ENCODE assay signal across 25 cellular contexts in the genomic region with DNA sequence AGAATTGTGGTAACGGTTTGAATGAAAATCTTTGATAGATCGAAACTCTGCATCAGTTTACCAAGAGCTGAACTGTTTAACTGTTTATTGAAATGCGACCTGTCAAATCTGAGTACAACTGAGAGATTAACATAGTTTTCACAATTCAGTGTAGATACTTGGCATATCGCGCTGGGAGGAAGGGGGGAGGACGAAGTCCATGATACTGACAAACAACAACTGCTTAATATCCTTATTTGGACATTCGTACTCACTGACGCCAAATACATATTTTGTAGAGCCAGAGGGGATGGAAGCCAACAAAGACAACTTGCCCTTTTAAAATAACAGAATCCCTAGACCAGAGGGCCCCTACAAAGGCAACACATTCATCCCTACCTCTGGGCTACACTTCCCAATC.
DNase-seq lines count a peak whose midpoint lies in the region; ATAC-seq, FAIRE-seq and TF ChIP-seq lines count a peak whose summit lies in the region.
"Had no signal": no experiment of that assay in that cellular context is flagged by ENCODE, and none has a peak within 500 bp of the region (broad histone marks: within the 10 kb centered on the region; RNA-seq: fewer than 3 reads in every experiment).

No MANE protein-coding gene starts in this region.

- no peaks in the 10 kb centered on the region for H3K27me3 Mint-ChIP-seq in progenitor cell of endocrine pancreas
- H3K27me3 Mint-ChIP-seq: activated B cell treated with CpG ODN at 0.5 μM for 24 hours; dendritic cell treated with granulocyte-macrophage colony-stimulating factor and Interleukin-4, amounts not matched to agents 40 ng/mL and 50 ng/mL, for 4 days; naive B cell had no signal

- peaks cover 11% of the 10 kb centered on the region for H3K9me3 Mint-ChIP-seq in progenitor cell of endocrine pancreas (ENCODE audit: low read depth)
- H3K9me3 Mint-ChIP-seq: activated CD4-positive, alpha-beta memory T cell treated with anti-CD3 and anti-CD28 coated beads, Interleukin-2, amount 10 ng/mL, durations not matched to agents 7 days and 5 days; dendritic cell treated with granulocyte-macrophage colony-stimulating factor and Interleukin-4, amounts not matched to agents 40 ng/mL and 50 ng/mL, for 4 days had no signal

- 75% methylated on average over 8 of the region's 8 CpGs for WGBS in esophagus muscularis mucosa

- TF ChIP-seq CTCF in 22Rv1 (IDR thresholded peaks at IDR 0.05), result no peak
- no peak for TF ChIP-seq CTCF in esophagus muscularis mucosa (IDR thresholded peaks at IDR 0.05)
- TF ChIP-seq CTCF in kidney (IDR thresholded peaks at IDR 0.05; ENCODE audit: borderline replicate concordance, extremely low read depth, insufficient read depth), result no peak
- no peak for TF ChIP-seq CTCF in progenitor cell of endocrine pancreas (IDR thresholded peaks at IDR 0.05; ENCODE audit: unreplicated experiment)

- H3K4me3 ChIP-seq in esophagus muscularis mucosa (no peak overlapping the region), kidney (ENCODE audit: low read length in 2 of 2) (peak overlapping the region in 1 of 2 donors; percentile 1)
- H3K4me3 ChIP-seq: hepatocyte, smooth muscle cell, tibial nerve had no signal

- TF ChIP-seq EP300 in esophagus muscularis mucosa (IDR thresholded peaks at IDR 0.05), result no peak

- H3K9me3 ChIP-seq in esophagus muscularis mucosa (no peaks in the 10 kb centered on the region), kidney (ENCODE audit: control insufficient read depth in 1 of 2, low read length in 2 of 2) (no peaks in the 10 kb centered on the region)

- no peak for ATAC-seq in GM18867 (IDR thresholded peaks at IDR 0.05; ENCODE audit: unreplicated experiment)
- ATAC-seq: HCT116 had no signal

- peaks cover 15% of the 10 kb centered on the region for H3K36me3 Mint-ChIP-seq in progenitor cell of endocrine pancreas (ENCODE audit: insufficient read depth)
- H3K36me3 Mint-ChIP-seq: naive B cell had no signal

- H3K4me1 Mint-ChIP-seq in progenitor cell of endocrine pancreas (ENCODE audit: low read depth), result peaks cover 21% of the 10 kb centered on the region
- H3K4me1 Mint-ChIP-seq: activated B cell treated with CpG ODN at 0.5 μM for 24 hours; activated CD4-positive, alpha-beta memory T cell treated with anti-CD3 and anti-CD28 coated beads, Interleukin-2, amount 10 ng/mL, durations not matched to agents 7 days and 5 days; immature natural killer cell; naive B cell had no signal

- H3K4me1 ChIP-seq in esophagus muscularis mucosa (peaks cover 0 to 10% (median 8%) of the 10 kb centered on the region in 4 donors), kidney (ENCODE audit: control insufficient read depth in 1 of 2, insufficient read depth in 1 of 2, low read depth in 1 of 2, low read length in 2 of 2) (peaks cover 22 to 41% of the 10 kb centered on the region in 2 donors)

- H3K4me3 Mint-ChIP-seq in progenitor cell of endocrine pancreas (ENCODE audit: low read depth), result no peak overlapping the region
- H3K4me3 Mint-ChIP-seq: activated B cell treated with CpG ODN at 0.5 μM for 24 hours; activated CD4-positive, alpha-beta memory T cell treated with anti-CD3 and anti-CD28 coated beads, Interleukin-2, amount 10 ng/mL, durations not matched to agents 7 days and 5 days; dendritic cell treated with granulocyte-macrophage colony-stimulating factor and Interleukin-4, amounts not matched to agents 40 ng/mL and 50 ng/mL, for 4 days; immature natural killer cell; naive B cell had no signal

- TF ChIP-seq POLR2A in esophagus muscularis mucosa (IDR thresholded peaks at IDR 0.05; ENCODE audit: low read depth), result no peak

- DNase-seq in esophagus muscularis mucosa (ENCODE audit: extremely low spot score), result peak; percentile 70
- no peak for DNase-seq in kidney
- no peak for DNase-seq in progenitor cell of endocrine pancreas (ENCODE audit: low spot score, unreplicated experiment)
- no peak for DNase-seq in A172 (ENCODE audit: low spot score)
- no peak for DNase-seq in posterior cingulate gyrus
- no peak for DNase-seq in NCI-H446 treated with DMSO at 0.1 percent for 48 hours (lab: John Stamatoyannopoulos, UW)
- DNase-seq: activated B cell treated with CpG ODN at 0.5 μM for 24 hours; activated CD4-positive, alpha-beta memory T cell treated with anti-CD3 and anti-CD28 coated beads, Interleukin-2, amount 10 ng/mL, durations not matched to agents 7 days and 5 days; activated gamma-delta T cell treated with Interleukin-2 at 50 U/mL for 16 hours; C1 segment of cervical spinal cord; immature natural killer cell; KBM-7; naive B cell; NCI-H1694; stimulated activated CD4-positive, alpha-beta T cell treated with anti-CD3 and anti-CD28 coated beads, Interleukin-2, amount 100 ng/mL, for 48 hours; stimulated activated naive CD4-positive, alpha-beta T cell had no signal

- no peaks in the 10 kb centered on the region for H3K27me3 ChIP-seq in esophagus muscularis mucosa
- H3K27me3 ChIP-seq: hepatocyte, tibial nerve had no signal

- peak overlapping the region; percentile 9 to 17 for H3K9ac ChIP-seq in kidney (ENCODE audit: low read length in 2 of 2)

- FAIRE-seq in kidney (lab: Jason Lieb, UNC), result no peak
- FAIRE-seq: bronchial epithelial cell, GM19239 had no signal

- peak overlapping the region; percentile 25 for H3K27ac ChIP-seq in 22Rv1
- H3K27ac ChIP-seq in esophagus muscularis mucosa (replicated peaks in 1 of 4), result peak overlapping the region in 1 of 4 donors; percentile 29
- peak overlapping the region; percentile 47 to 66 for H3K27ac ChIP-seq in kidney (ENCODE audit: low read depth in 2 of 2, low read length in 2 of 2)
- H3K27ac ChIP-seq: hepatocyte had no signal

- no peaks in the 10 kb centered on the region for H3K36me3 ChIP-seq in esophagus muscularis mucosa
- H3K36me3 ChIP-seq in kidney (ENCODE audit: control insufficient read depth in 1 of 2, insufficient read depth in 2 of 2, low read length in 2 of 2), result no peaks in the 10 kb centered on the region
- H3K36me3 ChIP-seq: tibial nerve had no signal

- H3K27ac Mint-ChIP-seq in progenitor cell of endocrine pancreas, result peak overlapping the region; percentile 76
- H3K27ac Mint-ChIP-seq: activated B cell treated with CpG ODN at 0.5 μM for 24 hours; activated CD4-positive, alpha-beta memory T cell treated with anti-CD3 and anti-CD28 coated beads, Interleukin-2, amount 10 ng/mL, durations not matched to agents 7 days and 5 days; dendritic cell treated with granulocyte-macrophage colony-stimulating factor and Interleukin-4, amounts not matched to agents 40 ng/mL and 50 ng/mL, for 4 days; immature natural killer cell had no signal

- intact Hi-C loops in esophagus muscularis mucosa (cut with DNase I), result no loop called here
- intact Hi-C loops in kidney (cut with DNase I), result no loop called here
- intact Hi-C loops in posterior cingulate gyrus (cut with DNase I), result no loop called here
